24 cellular contexts compared by ENCODE assay signal in the genomic region with DNA sequence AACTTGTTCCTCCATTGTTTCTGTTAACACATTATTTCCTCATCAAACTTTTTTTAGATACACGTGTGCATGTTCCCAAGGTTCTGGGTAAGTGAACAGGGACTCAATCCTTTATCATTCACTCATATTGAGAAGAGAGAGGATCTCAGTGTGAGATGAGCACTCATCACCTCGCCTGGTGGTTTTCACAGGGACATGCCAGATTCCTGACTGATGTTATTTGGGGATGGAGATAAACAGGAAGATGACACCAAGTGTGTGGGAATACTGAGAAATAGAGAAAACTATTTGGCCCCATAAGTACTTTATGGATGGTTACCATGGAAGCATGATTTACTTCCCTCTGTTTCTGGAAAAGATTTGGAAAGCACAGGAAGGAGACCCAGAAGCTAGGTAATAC.
DNase-seq lines count a peak whose midpoint lies in the region; ATAC-seq, FAIRE-seq and TF ChIP-seq lines count a peak whose summit lies in the region.
"Had no signal": no experiment of that assay in that cellular context is flagged by ENCODE, and none has a peak within 500 bp of the region (broad histone marks: within the 10 kb centered on the region; RNA-seq: fewer than 3 reads in every experiment).

No MANE protein-coding gene starts in this region.

- H3K79me2 ChIP-seq in astrocyte (ENCODE audit: insufficient read depth, low read length) (no peaks in the 10 kb centered on the region), smooth muscle cell (ENCODE audit: low read depth) (no peaks in the 10 kb centered on the region)

- peaks cover 17% of the 10 kb centered on the region for H3K36me3 Mint-ChIP-seq in astrocyte (ENCODE audit: low read depth, unreplicated experiment)
- peaks cover 91% of the 10 kb centered on the region for H3K36me3 Mint-ChIP-seq in nephron (ENCODE audit: low read depth)
- H3K36me3 Mint-ChIP-seq in natural killer cell treated with Interleukin-12 subunit alpha and Interleukin-12 subunit beta and Interleukin-15 and Interleukin-18, amount 100 ng/mL, for 72 hours: peaks cover 6% of the 10 kb centered on the region
- H3K36me3 Mint-ChIP-seq: CD4-positive, CD25-positive, alpha-beta regulatory T cell; CD8-positive, alpha-beta T cell had no signal

- H3K27ac Mint-ChIP-seq in astrocyte (ENCODE audit: unreplicated experiment) (peak overlapping the region; percentile 58), nephron (peak overlapping the region; percentile 12 to 78 (median 38))
- no peak overlapping the region for H3K27ac Mint-ChIP-seq in natural killer cell treated with Interleukin-12 subunit alpha and Interleukin-12 subunit beta and Interleukin-15 and Interleukin-18, amount 100 ng/mL, for 72 hours
- H3K27ac Mint-ChIP-seq: B cell; CD4-positive, CD25-positive, alpha-beta regulatory T cell; CD8-positive, alpha-beta T cell; GM23338; H9 had no signal

- ATAC-seq in natural killer cell treated with Interleukin-12 subunit alpha and Interleukin-12 subunit beta and Interleukin-15 and Interleukin-18, amount 100 ng/mL, for 72 hours: no peak
- ATAC-seq: CD8-positive, alpha-beta T cell; GM23338; HCT116 had no signal

- H3K4me1 ChIP-seq in astrocyte (ENCODE audit: insufficient read depth, low read length): no peaks in the 10 kb centered on the region
- no peaks in the 10 kb centered on the region for H3K4me1 ChIP-seq in smooth muscle cell (ENCODE audit: low read depth)

- H3K4me1 Mint-ChIP-seq in astrocyte (ENCODE audit: low read depth, unreplicated experiment) (peaks cover 31% of the 10 kb centered on the region), nephron (peaks cover 33% of the 10 kb centered on the region)
- H3K4me1 Mint-ChIP-seq in natural killer cell treated with Interleukin-12 subunit alpha and Interleukin-12 subunit beta and Interleukin-15 and Interleukin-18, amount 100 ng/mL, for 72 hours (ENCODE audit: low read depth in 2 of 2): no peaks in the 10 kb centered on the region
- H3K4me1 Mint-ChIP-seq: CD4-positive, CD25-positive, alpha-beta regulatory T cell; GM23338 had no signal

- H3K4me3 ChIP-seq in astrocyte (ENCODE audit: insufficient read depth, low read depth, low read length): no peak overlapping the region
- H3K4me3 ChIP-seq in smooth muscle cell: no peak overlapping the region
- H3K4me3 ChIP-seq: BLaER1, GM23338 had no signal

- no peaks in the 10 kb centered on the region for H3K36me3 ChIP-seq in astrocyte (ENCODE audit: insufficient read depth, low read length)
- no peaks in the 10 kb centered on the region for H3K36me3 ChIP-seq in smooth muscle cell (ENCODE audit: low read depth)

- H3K9me3 ChIP-seq in astrocyte (ENCODE audit: insufficient read depth, low read depth, low read length) (no peaks in the 10 kb centered on the region), smooth muscle cell (replicated peaks; ENCODE audit: low read depth) (no peaks in the 10 kb centered on the region)
- H3K9me3 ChIP-seq: Caco-2 had no signal

- H3K27me3 ChIP-seq in astrocyte (ENCODE audit: insufficient read depth, low read length) (no peaks in the 10 kb centered on the region), smooth muscle cell (ENCODE audit: low read depth) (no peaks in the 10 kb centered on the region)
- H3K27me3 ChIP-seq: BLaER1 had no signal

- H3K9me3 Mint-ChIP-seq in astrocyte (ENCODE audit: unreplicated experiment) (peaks cover 10% of the 10 kb centered on the region), nephron (peaks cover 19% of the 10 kb centered on the region)
- peaks cover 4% of the 10 kb centered on the region for H3K9me3 Mint-ChIP-seq in natural killer cell treated with Interleukin-12 subunit alpha and Interleukin-12 subunit beta and Interleukin-15 and Interleukin-18, amount 100 ng/mL, for 72 hours
- H3K9me3 Mint-ChIP-seq: CD8-positive, alpha-beta T cell; GM23338 had no signal

- DNase-seq in astrocyte (ENCODE audit: low read depth): no peak
- DNase-seq in glomerular visceral epithelial cell (ENCODE audit: extremely low spot score): peak; percentile 6
- DNase-seq in smooth muscle cell (lab: John Stamatoyannopoulos, UW; ENCODE audit: unreplicated experiment): no peak
- no peak for DNase-seq in HuH-7.5 (ENCODE audit: low spot score)
- DNase-seq in natural killer cell treated with Interleukin-12 subunit alpha and Interleukin-12 subunit beta and Interleukin-15 and Interleukin-18, amount 100 ng/mL, for 72 hours (ENCODE audit: low spot score): no peak
- DNase-seq in islet precursor cell: no peak
- DNase-seq in NCI-H774 (lab: John Stamatoyannopoulos, UW): no peak
- DNase-seq: Caco-2; CD4-positive, CD25-positive, alpha-beta regulatory T cell; CD8-positive, alpha-beta T cell; DMS153; DND-41; H9 had no signal

- 67% methylated on average over 2 of the region's 2 CpGs for WGBS in smooth muscle cell (ENCODE audit: low lambda C conversion rate)

- TF ChIP-seq CTCF in astrocyte (IDR thresholded peaks at IDR 0.05; ENCODE audit: insufficient read depth, low read depth, low read length) (no peak), nephron (IDR thresholded peaks at IDR 0.05; ENCODE audit: unreplicated experiment in 3 of 3) (no peak), smooth muscle cell (IDR thresholded peaks at IDR 0.05; ENCODE audit: borderline replicate concordance, insufficient read depth, poor library complexity, severe bottlenecking) (no peak)

- no peak for FAIRE-seq in astrocyte (lab: Jason Lieb, UNC)
- FAIRE-seq: A204.1, G401.6, GM12892, GM19239 had no signal

- H3K27ac ChIP-seq in astrocyte (ENCODE audit: low read depth, low read length): no peak overlapping the region
- peak overlapping the region; percentile 34 for H3K27ac ChIP-seq in smooth muscle cell (ENCODE audit: low read depth)
- H3K27ac ChIP-seq: 22Rv1, BLaER1, C4-2B had no signal

- H3F3A ChIP-seq in smooth muscle cell (ENCODE audit: low read depth): no peaks in the 10 kb centered on the region

- H4K20me1 ChIP-seq in astrocyte (ENCODE audit: insufficient read depth, low read length) (no peaks in the 10 kb centered on the region), smooth muscle cell (ENCODE audit: low read depth) (no peaks in the 10 kb centered on the region)
- H4K20me1 ChIP-seq: BLaER1 had no signal

- H3K4me3 Mint-ChIP-seq in astrocyte (ENCODE audit: unreplicated experiment): no peak overlapping the region
- no peak overlapping the region for H3K4me3 Mint-ChIP-seq in nephron
- no peak overlapping the region for H3K4me3 Mint-ChIP-seq in natural killer cell treated with Interleukin-12 subunit alpha and Interleukin-12 subunit beta and Interleukin-15 and Interleukin-18, amount 100 ng/mL, for 72 hours
- H3K4me3 Mint-ChIP-seq: B cell; CD4-positive, CD25-positive, alpha-beta regulatory T cell; CD8-positive, alpha-beta T cell; GM23338; H9 had no signal

- H3K9ac ChIP-seq in astrocyte (ENCODE audit: low read length) (no peak overlapping the region), smooth muscle cell (ENCODE audit: low read depth) (no peak overlapping the region)
- H3K9ac ChIP-seq: BLaER1 had no signal

- H3K4me2 ChIP-seq in astrocyte (ENCODE audit: low read length): no peak overlapping the region
- peak overlapping the region; percentile 23 for H3K4me2 ChIP-seq in smooth muscle cell
- H3K4me2 ChIP-seq: GM23338 had no signal

- H2AFZ ChIP-seq in astrocyte (ENCODE audit: low read depth, low read length) (no peak overlapping the region), smooth muscle cell (ENCODE audit: low read depth) (no peak overlapping the region)
- H2AFZ ChIP-seq: GM23338 had no signal

- no peaks in the 10 kb centered on the region for H3K27me3 Mint-ChIP-seq in astrocyte (ENCODE audit: low read depth, unreplicated experiment)
- H3K27me3 Mint-ChIP-seq in nephron (ENCODE audit: low read depth): no peaks in the 10 kb centered on the region
- peaks cover 6 to 12% of the 10 kb centered on the region in 2 donors for H3K27me3 Mint-ChIP-seq in natural killer cell treated with Interleukin-12 subunit alpha and Interleukin-12 subunit beta and Interleukin-15 and Interleukin-18, amount 100 ng/mL, for 72 hours
- H3K27me3 Mint-ChIP-seq: CD4-positive, CD25-positive, alpha-beta regulatory T cell had no signal

Comparison
In these comparisons a context has a peak if more than half of its experiments do, and no peak if none do; other contexts are left out.
1. H3K27ac Mint-ChIP-seq: peak in astrocyte (single experiment) and nephron (3 of 3); none in natural killer cell treated with Interleukin-12 subunit alpha and Interleukin-12 subunit beta and Interleukin-15 and Interleukin-18, amount 100 ng/mL, for 72 hours (0 of 2).